Comparison of ENCODE assay signal across 1 cellular context in genomic region chr4:41622816-41623215, GRCh38.
TF ChIP-seq lines count a peak whose summit lies in the region.

No MANE protein-coding gene starts in this region.

TF ChIP-seq in GM23338, 12 proteins besides CTCF, POLR2A, EP300 and RAD21 (continued from another document):
- no peak for TF ChIP-seq ZNF462 (CRISPR knock-in tag; IDR thresholded peaks at IDR 0.05)
- no peak for TF ChIP-seq ZNF331 (CRISPR knock-in tag; IDR thresholded peaks at IDR 0.05; ENCODE audit: low read depth)
- TF ChIP-seq JUNB (IDR thresholded peaks at IDR 0.05; ENCODE audit: unreplicated experiment), result no peak
- TF ChIP-seq NANOG (IDR thresholded peaks at IDR 0.05; ENCODE audit: borderline replicate concordance), result no peak
- TF ChIP-seq ZNF114 (CRISPR knock-in tag; IDR thresholded peaks at IDR 0.05), result no peak
